ENCODE assay signal across 16 cellular contexts in genomic region chr2:109085912-109086742, GRCh38. TPM values are rescaled to one million over a fixed set of nuclear protein-coding genes. Genes with fewer than 3 reads are reported as not detected.
A peak's percentile ranks its signal among the peaks of the same experiment; 100 is the strongest.
DNase-seq lines count a peak whose midpoint lies in the region; ATAC-seq, FAIRE-seq and TF ChIP-seq lines count a peak whose summit lies in the region.
"Had no signal": no experiment of that assay in that cellular context is flagged by ENCODE, and none has a peak within 500 bp of the region (broad histone marks: within the 10 kb centered on the region; RNA-seq: fewer than 3 reads in every experiment).

No MANE protein-coding gene starts in this region.

- 0 out of 5 replicates have a peak, but pooled peaks cover 0 to 3% of the 10 kb centered on the region in 2 experiments for H3K27me3 ChIP-seq in HepG2 (ENCODE audit: control insufficient read depth in 1 of 2, insufficient read depth in 2 of 2, low read length in 2 of 2)
- H3K27me3 ChIP-seq in right lobe of liver, result no peaks in the 10 kb centered on the region
- H3K27me3 ChIP-seq in K562 (ENCODE audit: control insufficient read depth in 2 of 2, insufficient read depth in 2 of 2, low read length in 2 of 2), result peaks cover 2 to 24% of the 10 kb centered on the region in 2 experiments; a peak in 3 of 5 replicates
- peaks cover 0 to 4% (median 0%) of the 10 kb centered on the region in 7 donors for H3K27me3 ChIP-seq in spleen (replicated peaks in 1 of 7)
- H3K27me3 ChIP-seq: BLaER1 treated with 17β-estradiol and CSF1 and Interleukin-3, amounts not matched to agents 10 nM and 100 nM had no signal

- H3K9me3 ChIP-seq in HepG2 (ENCODE audit: low read length), result no peaks in the 10 kb centered on the region
- no peaks in the 10 kb centered on the region for H3K9me3 ChIP-seq in right lobe of liver
- H3K9me3 ChIP-seq in K562 (replicated peaks; ENCODE audit: control insufficient read depth, insufficient read depth, low read depth, low read length), result no peaks in the 10 kb centered on the region
- peaks cover 0 to 5% (median 0%) of the 10 kb centered on the region in 8 donors for H3K9me3 ChIP-seq in spleen
- H3K9me3 ChIP-seq: HAP-1 had no signal

- TF ChIP-seq CTCF in HepG2 (CRISPR knock-in tag; IDR thresholded peaks at IDR 0.05), result no peak
- TF ChIP-seq CTCF in right lobe of liver (IDR thresholded peaks at IDR 0.05), result no peak
- no peak for TF ChIP-seq CTCF in K562 (IDR thresholded peaks at IDR 0.05 in 2 of 3, conservative IDR thresholded peaks at IDR 0.05 in 1 of 3; ENCODE audit: insufficient read depth in 2 of 3, low read depth in 1 of 3, low read length in 3 of 3)
- TF ChIP-seq CTCF in spleen (IDR thresholded peaks at IDR 0.05 in 8 of 11, conservative IDR thresholded peaks at IDR 0.05 in 3 of 11), result no peak

- BruUV-seq in HepG2 (replicated peaks; lab: Mats Ljungman, UMichigan) (no TSS peak), K562 (replicated peaks; lab: Mats Ljungman, UMichigan) (no TSS peak)

- POLR2A ChIA-PET in HepG2 (lab: Yijun Ruan, JAX), result no interaction called here
- POLR2A ChIA-PET in K562 (lab: Yijun Ruan, JAX), result interaction anchor here (1.1 kb wide), 1 partner anchor 447 kb away, joined by 4 read pairs; no protein-coding TSS in a partner anchor

- TF ChIP-seq POLR2A in HepG2 (IDR thresholded peaks at IDR 0.05; ENCODE audit: insufficient read depth in 1 of 2, low read depth in 2 of 2, low read length in 2 of 2) (no peak), right lobe of liver (IDR thresholded peaks at IDR 0.05) (no peak), K562 (conservative IDR thresholded peaks at IDR 0.05) (no peak), spleen (IDR thresholded peaks at IDR 0.05) (no peak)

- H3K4me1 ChIP-seq in HepG2 (ENCODE audit: insufficient read depth, low read length) (no peaks in the 10 kb centered on the region), right lobe of liver (no peaks in the 10 kb centered on the region), K562 (replicated peaks in 1 of 2; ENCODE audit: control insufficient read depth in 2 of 2, insufficient read depth in 2 of 2, low read length in 2 of 2) (no peaks in the 10 kb centered on the region), spleen (no peaks in the 10 kb centered on the region)
- H3K4me1 ChIP-seq: HAP-1 had no signal

- in situ Hi-C loops in HepG2 (cut with HindIII; ENCODE audit: extremely low pct_ligation_motif_present, low pct_unique_long_range_greater_than_20kb) (no loop called here), K562 (cut with MboI) (no loop called here)

- H3K4me3 ChIP-seq in HepG2 (replicated peaks in 1 of 3; ENCODE audit: insufficient read depth in 1 of 3, low read depth in 2 of 3, low read length in 3 of 3) (no peak overlapping the region), right lobe of liver (no peak overlapping the region), K562 (no peak overlapping the region), spleen (no peak overlapping the region)
- H3K4me3 ChIP-seq: BLaER1 treated with 17β-estradiol and CSF1 and Interleukin-3, amounts not matched to agents 10 nM and 100 nM; GM23248; HAP-1 had no signal

- no peaks in the 10 kb centered on the region for H3K36me3 ChIP-seq in HepG2 (replicated peaks in 1 of 2; ENCODE audit: control insufficient read depth in 1 of 2, insufficient read depth in 2 of 2, low read length in 2 of 2)
- no peaks in the 10 kb centered on the region for H3K36me3 ChIP-seq in right lobe of liver
- H3K36me3 ChIP-seq in K562 (ENCODE audit: control insufficient read depth, insufficient read depth, low read length), result no peaks in the 10 kb centered on the region
- no peaks in the 10 kb centered on the region for H3K36me3 ChIP-seq in spleen
- H3K36me3 ChIP-seq: BLaER1 treated with 17β-estradiol and CSF1 and Interleukin-3, amounts not matched to agents 10 nM and 100 nM; HAP-1 had no signal

- H4K20me1 ChIP-seq in HepG2 (ENCODE audit: insufficient read depth, low read length) (no peaks in the 10 kb centered on the region), K562 (replicated peaks; ENCODE audit: control insufficient read depth, insufficient read depth, low read length) (no peaks in the 10 kb centered on the region)
- H4K20me1 ChIP-seq: BLaER1 treated with 17β-estradiol and CSF1 and Interleukin-3, amounts not matched to agents 10 nM and 100 nM had no signal

- H3K9me1 ChIP-seq in K562 (ENCODE audit: control insufficient read depth, insufficient read depth, low read length), result no peaks in the 10 kb centered on the region

- peak; percentile 23; the same call in 1 of the 3 replicates for ATAC-seq in HepG2
- no peak for ATAC-seq in right lobe of liver
- ATAC-seq in K562, result no peak

- WGBS in HepG2 (ENCODE audit: low lambda C conversion rate), result 42% methylated on average over 11 of the region's 11 CpGs
- WGBS in right lobe of liver (ENCODE audit: insufficient coverage, low coverage, low lambda C conversion rate, missing lambda C conversion rate), result 73% methylated on average over 7 of the region's 11 CpGs
- WGBS in K562 (ENCODE audit: insufficient coverage, low coverage, missing lambda C conversion rate), result 0% methylated on average over 11 of the region's 11 CpGs
- 85 to 91% (median 89%) methylated on average over 11 of the region's 11 CpGs for WGBS in spleen, 5 donors

- no peak for TF ChIP-seq RAD21 in HepG2 (CRISPR knock-in tag; IDR thresholded peaks at IDR 0.05)
- TF ChIP-seq RAD21 in K562 (CRISPR knock-in tag; conservative IDR thresholded peaks at IDR 0.05 in 1 of 2, IDR thresholded peaks at IDR 0.05 in 1 of 2), result no peak

- H3K27ac ChIP-seq in HepG2 (ENCODE audit: extremely low read length, insufficient read depth, low read length), result no peak overlapping the region
- H3K27ac ChIP-seq in right lobe of liver, result no peak overlapping the region
- H3K27ac ChIP-seq in K562 (ENCODE audit: extremely low read depth, low read depth, low read length), result no peak overlapping the region
- H3K27ac ChIP-seq in spleen, result no peak overlapping the region
- H3K27ac ChIP-seq: BLaER1 treated with 17β-estradiol and CSF1 and Interleukin-3, amounts not matched to agents 10 nM and 100 nM; GM23248; HL-60 had no signal

- no peak for DNase-seq in HepG2 (ENCODE audit: low spot score)
- DNase-seq in right lobe of liver, result no peak
- DNase-seq in K562 (ENCODE audit: extremely low read depth in 1 of 4, low spot score in 3 of 4), result no peak
- peak; percentile 28 for DNase-seq in spleen
- no peak for DNase-seq in NCI-H82 (lab: John Stamatoyannopoulos, UW)
- DNase-seq in SW480 (ENCODE audit: low spot score), result no peak
- DNase-seq: DMS153, DMS79, GDM1, GM23248 had no signal

- FAIRE-seq in HepG2 (lab: Jason Lieb, UNC), result no peak
- FAIRE-seq in K562 (lab: Jason Lieb, UNC), result no peak
- FAIRE-seq: GM12892, GM18507 had no signal

- no peak for TF ChIP-seq EP300 in HepG2 (IDR thresholded peaks at IDR 0.05; ENCODE audit: low read depth in 2 of 2, low read length in 2 of 2)
- TF ChIP-seq EP300 in HepG2 (CRISPR knock-in tag; IDR thresholded peaks at IDR 0.05; ENCODE audit: borderline replicate concordance), result no peak
- TF ChIP-seq EP300 in K562 (IDR thresholded peaks at IDR 0.05; ENCODE audit: low read length), result no peak

- H3K79me2 ChIP-seq in HepG2 (ENCODE audit: insufficient read depth, low read length) (no peaks in the 10 kb centered on the region), K562 (ENCODE audit: control insufficient read depth, insufficient read depth, low read length) (no peaks in the 10 kb centered on the region)

- H3K4me2 ChIP-seq in HepG2 (ENCODE audit: low read depth, low read length), result no peak overlapping the region
- no peak overlapping the region for H3K4me2 ChIP-seq in K562 (ENCODE audit: insufficient read depth, low read length)
- H3K4me2 ChIP-seq: BLaER1 treated with 17β-estradiol and CSF1 and Interleukin-3, amounts not matched to agents 10 nM and 100 nM had no signal

- H3K9ac ChIP-seq in HepG2 (ENCODE audit: insufficient read depth, low read depth, low read length), result no peak overlapping the region
- H3K9ac ChIP-seq in K562 (ENCODE audit: insufficient read depth in 1 of 2, low read depth in 2 of 2, low read length in 2 of 2), result no peak overlapping the region
- H3K9ac ChIP-seq: BLaER1 treated with 17β-estradiol and CSF1 and Interleukin-3, amounts not matched to agents 10 nM and 100 nM; GM23248 had no signal

- intact Hi-C loops in HepG2 (cut with micrococcal nuclease; ENCODE audit: unreplicated experiment) (no loop called here), right lobe of liver (cut with DNase I) (no loop called here), K562 (cut with micrococcal nuclease) (no loop called here), spleen (cut with DNase I; ENCODE audit: low total_unique reads) (no loop called here)

- CTCF ChIA-PET in HepG2 (lab: Yijun Ruan, JAX; ENCODE audit: low intra/inter-chr PET ratio, low total read pairs), result no interaction called here
- CTCF ChIA-PET in K562 (lab: Yijun Ruan, JAX; ENCODE audit: low intra/inter-chr PET ratio), result no interaction called here

- H2AFZ ChIP-seq in HepG2 (ENCODE audit: low read length) (no peak overlapping the region), K562 (ENCODE audit: low read depth, low read length) (no peak overlapping the region)
- H2AFZ ChIP-seq: GM23248 had no signal

RNA-seq across cellular contexts. Expression of gene SH3RF3, which starts 42.9 kb away (rescaled TPM):
- 0.04 TPM in 1 of 2 replicates, not detected in the other for total RNA-seq in HepG2 (2016; rRNA removed; fragmentation: Illumina TruSeq; extraction: Trizol)
- total RNA-seq in HepG2 (2016; cell fraction: cytosol; rRNA removed; fragmentation: Illumina TruSeq; extraction: Trizol; ENCODE audit: low read depth), result not detected in 2 replicates
- 0.02 TPM in 1 of 2 replicates, not detected in the other for total RNA-seq in HepG2 (2016; cell fraction: insoluble cytoplasmic fraction; rRNA removed; fragmentation: Illumina TruSeq; extraction: Trizol)
- total RNA-seq in HepG2 (2016; cell fraction: membrane; rRNA removed; fragmentation: Illumina TruSeq; extraction: Trizol), result not detected in 2 replicates
- total RNA-seq in HepG2 (2016; cell fraction: nucleus; rRNA removed; fragmentation: Illumina TruSeq; extraction: Trizol), result not detected in 2 replicates
- polyA plus RNA-seq in HepG2 (2011; rRNA removed), result 0.01 TPM in 1 of 2 replicates, not detected in the other
- not detected in 2 replicates for polyA plus RNA-seq in HepG2 (2011; cell fraction: cytosol; rRNA removed)
- polyA plus RNA-seq in HepG2 (2011; cell fraction: nucleus; rRNA removed), result 0.02 TPM in 1 of 2 replicates, not detected in the other
- 0.03 and 0.05 TPM in 2 replicates for polyA plus RNA-seq in HepG2 (2012)
- not detected in 2 replicates for polyA plus RNA-seq in HepG2 (2016; cell fraction: cytosol; fragmentation: Illumina TruSeq; extraction: Trizol; ENCODE audit: low read depth)
- 0.03 TPM in 1 of 2 replicates, not detected in the other for polyA plus RNA-seq in HepG2 (2016; cell fraction: insoluble cytoplasmic fraction; fragmentation: Illumina TruSeq; extraction: Trizol; ENCODE audit: low read depth)
- polyA plus RNA-seq in HepG2 (2016; cell fraction: membrane; fragmentation: Illumina TruSeq; extraction: Trizol; ENCODE audit: low read depth), result not detected in 2 replicates
- not detected in 2 replicates for polyA plus RNA-seq in HepG2 (2016; cell fraction: nucleus; fragmentation: Illumina TruSeq; extraction: Trizol; ENCODE audit: insufficient read depth, low read depth)
- 1.4 TPM in 1 of 2 replicates, not detected in the other for polyA minus RNA-seq in HepG2 (2011; rRNA and poly(A)+ RNA removed; ENCODE audit: low replicate concordance)
- not detected in 2 replicates for polyA minus RNA-seq in HepG2 (2011; cell fraction: cytosol; rRNA and poly(A)+ RNA removed)
- polyA minus RNA-seq in HepG2 (2011; cell fraction: nucleus; rRNA and poly(A)+ RNA removed), result 0.12 and 0.13 TPM in 2 replicates
- 1 to 10 TPM in 4 of 6 experiments, under 1 TPM in 2; 0.68 to 1.6 (median 1.2) TPM for total RNA-seq in right lobe of liver
- total RNA-seq in K562 (2011; cell fraction: chromatin; rRNA removed; ENCODE audit: low replicate concordance), result not detected in 2 replicates
- not detected in 2 replicates for total RNA-seq in K562 (2011; cell fraction: nucleolus; rRNA removed)
- total RNA-seq in K562 (2011; cell fraction: nucleoplasm; rRNA removed), result not detected in 2 replicates
- total RNA-seq in K562 (2014; rRNA removed), result not detected in 2 replicates
- not detected in 2 replicates for total RNA-seq in K562 (2014; rRNA removed; fragmentation: Illumina TruSeq; extraction: Trizol)
- not detected in 2 replicates for total RNA-seq in K562 (2015; rRNA removed; fragmentation: Illumina TruSeq; extraction: Trizol)
- total RNA-seq in K562 (2021), result 0.02 TPM in 2 replicates
- not detected in 2 replicates for polyA plus RNA-seq in K562 (2011; rRNA removed)
- polyA plus RNA-seq in K562 (2011; cell fraction: cytosol; rRNA removed), result not detected in 2 replicates
- polyA plus RNA-seq in K562 (2011; cell fraction: nucleus; rRNA removed), result not detected in 2 replicates
- 0.28 TPM in 1 of 2 replicates, not detected in the other for polyA plus RNA-seq in K562 (2012)
- polyA plus RNA-seq in K562 (2014; fragmentation: Illumina TruSeq; extraction: Trizol), result not detected in 2 replicates
- not detected for polyA plus RNA-seq in K562 (2014; fragmentation: Nextera tagmentation; extraction: Ambion mirVana)
- polyA plus RNA-seq in K562 (2014; rRNA removed), result not detected in 2 replicates
- not detected in 2 replicates for polyA minus RNA-seq in K562 (2011; rRNA and poly(A)+ RNA removed)
- not detected in 2 replicates for polyA minus RNA-seq in K562 (2011; cell fraction: cytosol; rRNA and poly(A)+ RNA removed)
- not detected in 2 replicates for polyA minus RNA-seq in K562 (2011; cell fraction: nucleus; rRNA and poly(A)+ RNA removed)
- total RNA-seq in spleen, result 1 to 10 TPM; 3.1 to 7.6 (median 5.3) TPM
- 1 to 10 TPM; 1.3 to 2.5 (median 1.5) TPM for polyA plus RNA-seq in spleen
- polyA plus RNA-seq: IgD-negative memory B cell had no signal
